9 cellular contexts compared by ENCODE assay signal in genomic region chr5:140322751-140323731, GRCh38. TPM values are rescaled to one million over a fixed set of nuclear protein-coding genes. Genes with fewer than 3 reads are reported as not detected.
DNase-seq lines count a peak whose midpoint lies in the region; ATAC-seq, FAIRE-seq and TF ChIP-seq lines count a peak whose summit lies in the region.
"Had no signal": no experiment of that assay in that cellular context is flagged by ENCODE, and none has a peak within 500 bp of the region (broad histone marks: within the 10 kb centered on the region; RNA-seq: fewer than 3 reads in every experiment).

No MANE protein-coding gene starts in this region.

- H3K4me3 ChIP-seq in HUES48 (ENCODE audit: low read depth, low read length), result no peak overlapping the region
- H3K4me3 ChIP-seq in brain microvascular endothelial cell (ENCODE audit: low read depth, low read length), result peak overlapping the region; percentile 3
- H3K4me3 ChIP-seq in HepG2 (replicated peaks in 1 of 3; ENCODE audit: insufficient read depth in 1 of 3, low read depth in 2 of 3, low read length in 3 of 3), result peak overlapping the region in 1 of 3 experiments; percentile 46; a peak in 3 of 6 replicates

- TF ChIP-seq RAD21 in HepG2 (CRISPR knock-in tag; IDR thresholded peaks at IDR 0.05), result no peak

- H3K27me3 Mint-ChIP-seq in T-helper 2 cell treated with Interferon-gamma antibody and Interleukin-4, amounts not matched to agents 5 μg/mL and 100 μg/mL, for 36 hours (ENCODE audit: low read depth), result peaks cover 5% of the 10 kb centered on the region
- H3K27me3 Mint-ChIP-seq: IgD-negative memory B cell had no signal

- H3K27ac ChIP-seq in HUES48 (ENCODE audit: low read depth, low read length), result peak overlapping the region; percentile 36
- peak overlapping the region; percentile 87 for H3K27ac ChIP-seq in brain microvascular endothelial cell
- H3K27ac ChIP-seq in HepG2 (ENCODE audit: extremely low read length, insufficient read depth, low read length), result no peak overlapping the region
- peak overlapping the region; percentile 51 for H3K27ac ChIP-seq in temporal lobe (ENCODE audit: low read depth, low read length)

- H3K9me3 ChIP-seq in HUES48 (ENCODE audit: control insufficient read depth, insufficient read depth, low read length) (no peaks in the 10 kb centered on the region), HepG2 (ENCODE audit: low read length) (no peaks in the 10 kb centered on the region)

- TF ChIP-seq CTCF in brain microvascular endothelial cell (IDR thresholded peaks at IDR 0.05; ENCODE audit: low read depth, low read length, missing control alignments), result no peak
- TF ChIP-seq CTCF in HepG2 (CRISPR knock-in tag; IDR thresholded peaks at IDR 0.05), result no peak

- BruUV-seq in HepG2 (replicated peaks; lab: Mats Ljungman, UMichigan), result no TSS peak

- H3K27me3 ChIP-seq in HUES48 (ENCODE audit: control insufficient read depth, insufficient read depth, low read length), result no peaks in the 10 kb centered on the region
- H3K27me3 ChIP-seq in brain microvascular endothelial cell (replicated peaks), result no peaks in the 10 kb centered on the region
- H3K27me3 ChIP-seq in HepG2 (ENCODE audit: control insufficient read depth in 1 of 2, insufficient read depth in 2 of 2, low read length in 2 of 2), result no peaks in the 10 kb centered on the region; a peak in 1 of 5 replicates

- CTCF ChIA-PET in HepG2 (lab: Yijun Ruan, JAX; ENCODE audit: low intra/inter-chr PET ratio, low total read pairs), result no interaction called here

- no peak overlapping the region for H2AFZ ChIP-seq in HepG2 (ENCODE audit: low read length)

- H4K20me1 ChIP-seq in HepG2 (ENCODE audit: insufficient read depth, low read length), result no peaks in the 10 kb centered on the region

- no peak overlapping the region for H3K4me3 Mint-ChIP-seq in T-helper 2 cell treated with Interferon-gamma antibody and Interleukin-4, amounts not matched to agents 5 μg/mL and 100 μg/mL, for 36 hours

- 14% methylated on average over 7 of the region's 9 CpGs for WGBS in HepG2 (ENCODE audit: low lambda C conversion rate)

- H3K36me3 ChIP-seq in HUES48 (ENCODE audit: control insufficient read depth, insufficient read depth, low read length) (no peaks in the 10 kb centered on the region), brain microvascular endothelial cell (replicated peaks) (no peaks in the 10 kb centered on the region), HepG2 (replicated peaks in 1 of 2; ENCODE audit: control insufficient read depth in 1 of 2, insufficient read depth in 2 of 2, low read length in 2 of 2) (no peaks in the 10 kb centered on the region)

- H3K4me2 ChIP-seq in HepG2 (ENCODE audit: low read depth, low read length), result peak overlapping the region; percentile 68

- no peaks in the 10 kb centered on the region for H3K9me3 Mint-ChIP-seq in T-helper 2 cell treated with Interferon-gamma antibody and Interleukin-4, amounts not matched to agents 5 μg/mL and 100 μg/mL, for 36 hours
- H3K9me3 Mint-ChIP-seq: IgD-negative memory B cell had no signal

- no peak for FAIRE-seq in HepG2 (lab: Jason Lieb, UNC)

- H3K4me1 Mint-ChIP-seq in T-helper 2 cell treated with Interferon-gamma antibody and Interleukin-4, amounts not matched to agents 5 μg/mL and 100 μg/mL, for 36 hours (ENCODE audit: low read depth), result no peaks in the 10 kb centered on the region
- H3K4me1 Mint-ChIP-seq: IgD-negative memory B cell had no signal

- POLR2A ChIA-PET in HepG2 (lab: Yijun Ruan, JAX), result interaction anchor here (1.3 kb wide), 1 partner anchor 23 kb away, joined by 5 read pairs; the partner anchor contains the start of gene HBEGF

- DNase-seq in brain microvascular endothelial cell (peak; percentile 95), HepG2 (ENCODE audit: low spot score) (peak; percentile 72), cortex of kidney (lab: John Stamatoyannopoulos, UW) (no peak)
- DNase-seq in T-helper 2 cell treated with Interferon-gamma antibody and Interleukin-4, amounts not matched to agents 5 μg/mL and 100 μg/mL, for 36 hours (ENCODE audit: low spot score), result no peak
- no peak for DNase-seq in effector CD8-positive, alpha-beta T cell (lab: John Stamatoyannopoulos, UW)

- no peak for TF ChIP-seq POLR2A in HepG2 (IDR thresholded peaks at IDR 0.05; ENCODE audit: insufficient read depth in 1 of 2, low read depth in 2 of 2, low read length in 2 of 2)

- TF ChIP-seq EP300 in HepG2 (IDR thresholded peaks at IDR 0.05; ENCODE audit: low read depth in 2 of 2, low read length in 2 of 2) (no peak), HepG2 (CRISPR knock-in tag; IDR thresholded peaks at IDR 0.05; ENCODE audit: borderline replicate concordance) (no peak)

- ATAC-seq in HepG2, result peak; percentile 69
- no peak for ATAC-seq in GM19463 (IDR thresholded peaks at IDR 0.05; ENCODE audit: unreplicated experiment)

- intact Hi-C loops in HepG2 (cut with micrococcal nuclease; ENCODE audit: unreplicated experiment), result no loop called here

- H3K4me1 ChIP-seq in HUES48 (ENCODE audit: control insufficient read depth, insufficient read depth, low read length), result peaks cover 11% of the 10 kb centered on the region
- H3K4me1 ChIP-seq in HepG2 (ENCODE audit: insufficient read depth, low read length), result peaks cover 74% of the 10 kb centered on the region

- H3K36me3 Mint-ChIP-seq in T-helper 2 cell treated with Interferon-gamma antibody and Interleukin-4, amounts not matched to agents 5 μg/mL and 100 μg/mL, for 36 hours (ENCODE audit: low read depth), result no peaks in the 10 kb centered on the region
- H3K36me3 Mint-ChIP-seq: IgD-negative memory B cell had no signal

- H3K9ac ChIP-seq in HUES48 (ENCODE audit: low read depth, low read length) (no peak overlapping the region), HepG2 (ENCODE audit: insufficient read depth, low read depth, low read length) (peak overlapping the region; percentile 23; the same call in 1 of the 2 replicates)

- no peaks in the 10 kb centered on the region for H3K79me2 ChIP-seq in HepG2 (ENCODE audit: insufficient read depth, low read length)

- H3K27ac Mint-ChIP-seq in T-helper 2 cell treated with Interferon-gamma antibody and Interleukin-4, amounts not matched to agents 5 μg/mL and 100 μg/mL, for 36 hours, result no peak overlapping the region
- H3K27ac Mint-ChIP-seq: IgD-negative memory B cell had no signal

- in situ Hi-C loops in brain microvascular endothelial cell (cut with HindIII; ENCODE audit: low pct_ligation_motif_present, low sequenced_read_pairs) (no loop called here), HepG2 (cut with HindIII; ENCODE audit: extremely low pct_ligation_motif_present, low pct_unique_long_range_greater_than_20kb) (no loop called here)

RNA-seq across cellular contexts. Expression of gene PFDN1, which starts 20.1 kb away (rescaled TPM):
- total RNA-seq in HepG2 (2016; rRNA removed; fragmentation: Illumina TruSeq; extraction: Trizol) (70.8 and 102 TPM in 2 replicates), temporal lobe (45.5 TPM)
- 30.8 and 31.4 TPM in 2 replicates for total RNA-seq in HepG2 (2016; cell fraction: cytosol; rRNA removed; fragmentation: Illumina TruSeq; extraction: Trizol; ENCODE audit: low read depth)
- total RNA-seq in HepG2 (2016; cell fraction: insoluble cytoplasmic fraction; rRNA removed; fragmentation: Illumina TruSeq; extraction: Trizol), result 73.4 and 106 TPM in 2 replicates
- total RNA-seq in HepG2 (2016; cell fraction: membrane; rRNA removed; fragmentation: Illumina TruSeq; extraction: Trizol), result 63.5 and 65.6 TPM in 2 replicates
- total RNA-seq in HepG2 (2016; cell fraction: nucleus; rRNA removed; fragmentation: Illumina TruSeq; extraction: Trizol), result 34.9 and 39.3 TPM in 2 replicates
- 67.2 and 70.4 TPM in 2 replicates for polyA plus RNA-seq in HepG2 (2011; rRNA removed)
- polyA plus RNA-seq in HepG2 (2011; cell fraction: cytosol; rRNA removed), result 82.6 and 98.7 TPM in 2 replicates
- 19.1 and 24.2 TPM in 2 replicates for polyA plus RNA-seq in HepG2 (2011; cell fraction: nucleus; rRNA removed)
- polyA plus RNA-seq in HepG2 (2012), result 91.4 and 114 TPM in 2 replicates
- 34.9 and 37.0 TPM in 2 replicates for polyA plus RNA-seq in HepG2 (2016; cell fraction: cytosol; fragmentation: Illumina TruSeq; extraction: Trizol; ENCODE audit: low read depth)
- 154 TPM in 2 replicates for polyA plus RNA-seq in HepG2 (2016; cell fraction: insoluble cytoplasmic fraction; fragmentation: Illumina TruSeq; extraction: Trizol; ENCODE audit: low read depth)
- 58.7 and 63.7 TPM in 2 replicates for polyA plus RNA-seq in HepG2 (2016; cell fraction: membrane; fragmentation: Illumina TruSeq; extraction: Trizol; ENCODE audit: low read depth)
- polyA plus RNA-seq in HepG2 (2016; cell fraction: nucleus; fragmentation: Illumina TruSeq; extraction: Trizol; ENCODE audit: insufficient read depth, low read depth), result 45.6 and 54.4 TPM in 2 replicates
- polyA minus RNA-seq in HepG2 (2011; rRNA and poly(A)+ RNA removed; ENCODE audit: low replicate concordance), result 91.1 and 127 TPM in 2 replicates
- 32.0 and 33.9 TPM in 2 replicates for polyA minus RNA-seq in HepG2 (2011; cell fraction: cytosol; rRNA and poly(A)+ RNA removed)
- 33.0 and 40.5 TPM in 2 replicates for polyA minus RNA-seq in HepG2 (2011; cell fraction: nucleus; rRNA and poly(A)+ RNA removed)

RNA-seq across cellular contexts. Expression of gene HBEGF, which starts 23.4 kb away (rescaled TPM):
- total RNA-seq in HepG2 (2016; rRNA removed; fragmentation: Illumina TruSeq; extraction: Trizol) (0.77 and 1.7 TPM in 2 replicates), temporal lobe (14.3 TPM)
- total RNA-seq in HepG2 (2016; cell fraction: cytosol; rRNA removed; fragmentation: Illumina TruSeq; extraction: Trizol; ENCODE audit: low read depth), result 0.20 and 0.26 TPM in 2 replicates
- total RNA-seq in HepG2 (2016; cell fraction: insoluble cytoplasmic fraction; rRNA removed; fragmentation: Illumina TruSeq; extraction: Trizol), result 0.58 and 1.5 TPM in 2 replicates
- 0.45 and 0.62 TPM in 2 replicates for total RNA-seq in HepG2 (2016; cell fraction: membrane; rRNA removed; fragmentation: Illumina TruSeq; extraction: Trizol)
- total RNA-seq in HepG2 (2016; cell fraction: nucleus; rRNA removed; fragmentation: Illumina TruSeq; extraction: Trizol), result 1.3 and 2.3 TPM in 2 replicates
- 4.3 and 5.0 TPM in 2 replicates for polyA plus RNA-seq in HepG2 (2011; rRNA removed)
- 3.5 and 3.7 TPM in 2 replicates for polyA plus RNA-seq in HepG2 (2011; cell fraction: cytosol; rRNA removed)
- 3.4 and 3.9 TPM in 2 replicates for polyA plus RNA-seq in HepG2 (2011; cell fraction: nucleus; rRNA removed)
- polyA plus RNA-seq in HepG2 (2012), result 1.4 and 3.0 TPM in 2 replicates
- 0.14 and 0.17 TPM in 2 replicates for polyA plus RNA-seq in HepG2 (2016; cell fraction: cytosol; fragmentation: Illumina TruSeq; extraction: Trizol; ENCODE audit: low read depth)
- polyA plus RNA-seq in HepG2 (2016; cell fraction: insoluble cytoplasmic fraction; fragmentation: Illumina TruSeq; extraction: Trizol; ENCODE audit: low read depth), result 0.79 and 0.88 TPM in 2 replicates
- 0.26 TPM in 2 replicates for polyA plus RNA-seq in HepG2 (2016; cell fraction: membrane; fragmentation: Illumina TruSeq; extraction: Trizol; ENCODE audit: low read depth)
- polyA plus RNA-seq in HepG2 (2016; cell fraction: nucleus; fragmentation: Illumina TruSeq; extraction: Trizol; ENCODE audit: insufficient read depth, low read depth), result 1.8 and 1.9 TPM in 2 replicates
- 1.0 and 3.2 TPM in 2 replicates for polyA minus RNA-seq in HepG2 (2011; rRNA and poly(A)+ RNA removed; ENCODE audit: low replicate concordance)
- 1.4 and 1.5 TPM in 2 replicates for polyA minus RNA-seq in HepG2 (2011; cell fraction: cytosol; rRNA and poly(A)+ RNA removed)
- polyA minus RNA-seq in HepG2 (2011; cell fraction: nucleus; rRNA and poly(A)+ RNA removed), result 3.5 and 4.1 TPM in 2 replicates

RNA-seq across cellular contexts. Expression of gene SLC4A9, which starts 37.0 kb away (rescaled TPM):
- total RNA-seq in HepG2 (2016; rRNA removed; fragmentation: Illumina TruSeq; extraction: Trizol) (not detected in 2 replicates), temporal lobe (under 0.01 TPM)
- total RNA-seq in HepG2 (2016; cell fraction: cytosol; rRNA removed; fragmentation: Illumina TruSeq; extraction: Trizol; ENCODE audit: low read depth), result not detected in 2 replicates
- not detected in 2 replicates for total RNA-seq in HepG2 (2016; cell fraction: insoluble cytoplasmic fraction; rRNA removed; fragmentation: Illumina TruSeq; extraction: Trizol)
- total RNA-seq in HepG2 (2016; cell fraction: membrane; rRNA removed; fragmentation: Illumina TruSeq; extraction: Trizol), result not detected in 2 replicates
- not detected in 2 replicates for total RNA-seq in HepG2 (2016; cell fraction: nucleus; rRNA removed; fragmentation: Illumina TruSeq; extraction: Trizol)
- 0.05 TPM in 1 of 2 replicates, not detected in the other for polyA plus RNA-seq in HepG2 (2011; rRNA removed)
- polyA plus RNA-seq in HepG2 (2011; cell fraction: cytosol; rRNA removed), result 0.01 TPM in 1 of 2 replicates, not detected in the other
- 0.10 and 0.40 TPM in 2 replicates for polyA plus RNA-seq in HepG2 (2011; cell fraction: nucleus; rRNA removed)
- not detected in 2 replicates for polyA plus RNA-seq in HepG2 (2012)
- polyA plus RNA-seq in HepG2 (2016; cell fraction: cytosol; fragmentation: Illumina TruSeq; extraction: Trizol; ENCODE audit: low read depth), result not detected in 2 replicates
- not detected in 2 replicates for polyA plus RNA-seq in HepG2 (2016; cell fraction: insoluble cytoplasmic fraction; fragmentation: Illumina TruSeq; extraction: Trizol; ENCODE audit: low read depth)
- polyA plus RNA-seq in HepG2 (2016; cell fraction: membrane; fragmentation: Illumina TruSeq; extraction: Trizol; ENCODE audit: low read depth), result not detected in 2 replicates
- not detected in 2 replicates for polyA plus RNA-seq in HepG2 (2016; cell fraction: nucleus; fragmentation: Illumina TruSeq; extraction: Trizol; ENCODE audit: insufficient read depth, low read depth)
- not detected in 2 replicates for polyA minus RNA-seq in HepG2 (2011; rRNA and poly(A)+ RNA removed; ENCODE audit: low replicate concordance)
- polyA minus RNA-seq in HepG2 (2011; cell fraction: cytosol; rRNA and poly(A)+ RNA removed), result not detected in 2 replicates
- polyA minus RNA-seq in HepG2 (2011; cell fraction: nucleus; rRNA and poly(A)+ RNA removed), result 0.12 TPM in 1 of 2 replicates, not detected in the other
- polyA plus RNA-seq: IgD-negative memory B cell had no signal

Comparison
In these comparisons a context has a peak if more than half of its experiments do, and no peak if none do; other contexts are left out.
1. DNase-seq: peak in brain microvascular endothelial cell (single experiment) and HepG2 (single experiment); none in cortex of kidney (single experiment), T-helper 2 cell treated with Interferon-gamma antibody and Interleukin-4, amounts not matched to agents 5 μg/mL and 100 μg/mL, for 36 hours (single experiment) and effector CD8-positive, alpha-beta T cell (single experiment).